ENCODE assay signal across 1 cellular context in genomic region chr2:107809835-107810234, GRCh38.
TF ChIP-seq lines count a peak whose summit lies in the region.

No MANE protein-coding gene starts in this region.

TF ChIP-seq in HepG2, 621 proteins besides CTCF, POLR2A, EP300 and RAD21 (continued from another document):
- TF ChIP-seq PBX2 (CRISPR knock-in tag; IDR thresholded peaks at IDR 0.05), result no peak
- TF ChIP-seq ZNF850 (CRISPR knock-in tag; conservative IDR thresholded peaks at IDR 0.05), result no peak
- TF ChIP-seq ZEB1 (IDR thresholded peaks at IDR 0.05; ENCODE audit: insufficient replicate concordance, low read depth), result no peak
